In genomic region chr3:40872562-40872961, GRCh38 we compare ENCODE assay signal across 2 cellular contexts.
TF ChIP-seq lines count a peak whose summit lies in the region.

No MANE protein-coding gene starts in this region.

TF ChIP-seq in neural cell, 6 proteins besides CTCF, POLR2A, EP300 and RAD21 (continued from another document):
- TF ChIP-seq, protein P1, sequence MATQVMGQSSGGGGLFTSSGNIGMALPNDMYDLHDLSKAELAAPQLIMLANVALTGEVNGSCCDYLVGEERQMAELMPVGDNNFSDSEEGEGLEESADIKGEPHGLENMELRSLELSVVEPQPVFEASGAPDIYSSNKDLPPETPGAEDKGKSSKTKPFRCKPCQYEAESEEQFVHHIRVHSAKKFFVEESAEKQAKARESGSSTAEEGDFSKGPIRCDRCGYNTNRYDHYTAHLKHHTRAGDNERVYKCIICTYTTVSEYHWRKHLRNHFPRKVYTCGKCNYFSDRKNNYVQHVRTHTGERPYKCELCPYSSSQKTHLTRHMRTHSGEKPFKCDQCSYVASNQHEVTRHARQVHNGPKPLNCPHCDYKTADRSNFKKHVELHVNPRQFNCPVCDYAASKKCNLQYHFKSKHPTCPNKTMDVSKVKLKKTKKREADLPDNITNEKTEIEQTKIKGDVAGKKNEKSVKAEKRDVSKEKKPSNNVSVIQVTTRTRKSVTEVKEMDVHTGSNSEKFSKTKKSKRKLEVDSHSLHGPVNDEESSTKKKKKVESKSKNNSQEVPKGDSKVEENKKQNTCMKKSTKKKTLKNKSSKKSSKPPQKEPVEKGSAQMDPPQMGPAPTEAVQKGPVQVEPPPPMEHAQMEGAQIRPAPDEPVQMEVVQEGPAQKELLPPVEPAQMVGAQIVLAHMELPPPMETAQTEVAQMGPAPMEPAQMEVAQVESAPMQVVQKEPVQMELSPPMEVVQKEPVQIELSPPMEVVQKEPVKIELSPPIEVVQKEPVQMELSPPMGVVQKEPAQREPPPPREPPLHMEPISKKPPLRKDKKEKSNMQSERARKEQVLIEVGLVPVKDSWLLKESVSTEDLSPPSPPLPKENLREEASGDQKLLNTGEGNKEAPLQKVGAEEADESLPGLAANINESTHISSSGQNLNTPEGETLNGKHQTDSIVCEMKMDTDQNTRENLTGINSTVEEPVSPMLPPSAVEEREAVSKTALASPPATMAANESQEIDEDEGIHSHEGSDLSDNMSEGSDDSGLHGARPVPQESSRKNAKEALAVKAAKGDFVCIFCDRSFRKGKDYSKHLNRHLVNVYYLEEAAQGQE (IDR thresholded peaks at IDR 0.05; ENCODE audit: borderline replicate concordance), result no peak
- no peak for TF ChIP-seq EZH2 (IDR thresholded peaks at IDR 0.05; ENCODE audit: borderline replicate concordance, insufficient read depth, low read length, poor library complexity, severe bottlenecking)
- no peak for TF ChIP-seq SMC3 (conservative IDR thresholded peaks at IDR 0.05; ENCODE audit: poor library complexity)
- TF ChIP-seq MXI1 (conservative IDR thresholded peaks at IDR 0.05; ENCODE audit: poor library complexity, severe bottlenecking), result no peak
- peak; percentile 61 for TF ChIP-seq POLR2AphosphoS5 (IDR thresholded peaks at IDR 0.05)
TF ChIP-seq in neural cell: peak in this region for 1.

TF ChIP-seq in GM23338, 12 proteins besides CTCF, POLR2A, EP300 and RAD21 (continued from another document):
- TF ChIP-seq, protein P1 (IDR thresholded peaks at IDR 0.05; ENCODE audit: unreplicated experiment), result no peak
- TF ChIP-seq CREB1 (CRISPR knock-in tag; IDR thresholded peaks at IDR 0.05; ENCODE audit: low read depth) (no peak), EZH2phosphoT487 (IDR thresholded peaks at IDR 0.05; ENCODE audit: unreplicated experiment) (no peak), EZH2 (IDR thresholded peaks at IDR 0.05; ENCODE audit: low read depth, unreplicated experiment) (no peak), JUNB (IDR thresholded peaks at IDR 0.05; ENCODE audit: unreplicated experiment) (no peak), POLR2AphosphoS5 (IDR thresholded peaks at IDR 0.05; ENCODE audit: low read depth) (no peak), NANOG (IDR thresholded peaks at IDR 0.05; ENCODE audit: borderline replicate concordance) (no peak)
- TF ChIP-seq, protein P2, sequence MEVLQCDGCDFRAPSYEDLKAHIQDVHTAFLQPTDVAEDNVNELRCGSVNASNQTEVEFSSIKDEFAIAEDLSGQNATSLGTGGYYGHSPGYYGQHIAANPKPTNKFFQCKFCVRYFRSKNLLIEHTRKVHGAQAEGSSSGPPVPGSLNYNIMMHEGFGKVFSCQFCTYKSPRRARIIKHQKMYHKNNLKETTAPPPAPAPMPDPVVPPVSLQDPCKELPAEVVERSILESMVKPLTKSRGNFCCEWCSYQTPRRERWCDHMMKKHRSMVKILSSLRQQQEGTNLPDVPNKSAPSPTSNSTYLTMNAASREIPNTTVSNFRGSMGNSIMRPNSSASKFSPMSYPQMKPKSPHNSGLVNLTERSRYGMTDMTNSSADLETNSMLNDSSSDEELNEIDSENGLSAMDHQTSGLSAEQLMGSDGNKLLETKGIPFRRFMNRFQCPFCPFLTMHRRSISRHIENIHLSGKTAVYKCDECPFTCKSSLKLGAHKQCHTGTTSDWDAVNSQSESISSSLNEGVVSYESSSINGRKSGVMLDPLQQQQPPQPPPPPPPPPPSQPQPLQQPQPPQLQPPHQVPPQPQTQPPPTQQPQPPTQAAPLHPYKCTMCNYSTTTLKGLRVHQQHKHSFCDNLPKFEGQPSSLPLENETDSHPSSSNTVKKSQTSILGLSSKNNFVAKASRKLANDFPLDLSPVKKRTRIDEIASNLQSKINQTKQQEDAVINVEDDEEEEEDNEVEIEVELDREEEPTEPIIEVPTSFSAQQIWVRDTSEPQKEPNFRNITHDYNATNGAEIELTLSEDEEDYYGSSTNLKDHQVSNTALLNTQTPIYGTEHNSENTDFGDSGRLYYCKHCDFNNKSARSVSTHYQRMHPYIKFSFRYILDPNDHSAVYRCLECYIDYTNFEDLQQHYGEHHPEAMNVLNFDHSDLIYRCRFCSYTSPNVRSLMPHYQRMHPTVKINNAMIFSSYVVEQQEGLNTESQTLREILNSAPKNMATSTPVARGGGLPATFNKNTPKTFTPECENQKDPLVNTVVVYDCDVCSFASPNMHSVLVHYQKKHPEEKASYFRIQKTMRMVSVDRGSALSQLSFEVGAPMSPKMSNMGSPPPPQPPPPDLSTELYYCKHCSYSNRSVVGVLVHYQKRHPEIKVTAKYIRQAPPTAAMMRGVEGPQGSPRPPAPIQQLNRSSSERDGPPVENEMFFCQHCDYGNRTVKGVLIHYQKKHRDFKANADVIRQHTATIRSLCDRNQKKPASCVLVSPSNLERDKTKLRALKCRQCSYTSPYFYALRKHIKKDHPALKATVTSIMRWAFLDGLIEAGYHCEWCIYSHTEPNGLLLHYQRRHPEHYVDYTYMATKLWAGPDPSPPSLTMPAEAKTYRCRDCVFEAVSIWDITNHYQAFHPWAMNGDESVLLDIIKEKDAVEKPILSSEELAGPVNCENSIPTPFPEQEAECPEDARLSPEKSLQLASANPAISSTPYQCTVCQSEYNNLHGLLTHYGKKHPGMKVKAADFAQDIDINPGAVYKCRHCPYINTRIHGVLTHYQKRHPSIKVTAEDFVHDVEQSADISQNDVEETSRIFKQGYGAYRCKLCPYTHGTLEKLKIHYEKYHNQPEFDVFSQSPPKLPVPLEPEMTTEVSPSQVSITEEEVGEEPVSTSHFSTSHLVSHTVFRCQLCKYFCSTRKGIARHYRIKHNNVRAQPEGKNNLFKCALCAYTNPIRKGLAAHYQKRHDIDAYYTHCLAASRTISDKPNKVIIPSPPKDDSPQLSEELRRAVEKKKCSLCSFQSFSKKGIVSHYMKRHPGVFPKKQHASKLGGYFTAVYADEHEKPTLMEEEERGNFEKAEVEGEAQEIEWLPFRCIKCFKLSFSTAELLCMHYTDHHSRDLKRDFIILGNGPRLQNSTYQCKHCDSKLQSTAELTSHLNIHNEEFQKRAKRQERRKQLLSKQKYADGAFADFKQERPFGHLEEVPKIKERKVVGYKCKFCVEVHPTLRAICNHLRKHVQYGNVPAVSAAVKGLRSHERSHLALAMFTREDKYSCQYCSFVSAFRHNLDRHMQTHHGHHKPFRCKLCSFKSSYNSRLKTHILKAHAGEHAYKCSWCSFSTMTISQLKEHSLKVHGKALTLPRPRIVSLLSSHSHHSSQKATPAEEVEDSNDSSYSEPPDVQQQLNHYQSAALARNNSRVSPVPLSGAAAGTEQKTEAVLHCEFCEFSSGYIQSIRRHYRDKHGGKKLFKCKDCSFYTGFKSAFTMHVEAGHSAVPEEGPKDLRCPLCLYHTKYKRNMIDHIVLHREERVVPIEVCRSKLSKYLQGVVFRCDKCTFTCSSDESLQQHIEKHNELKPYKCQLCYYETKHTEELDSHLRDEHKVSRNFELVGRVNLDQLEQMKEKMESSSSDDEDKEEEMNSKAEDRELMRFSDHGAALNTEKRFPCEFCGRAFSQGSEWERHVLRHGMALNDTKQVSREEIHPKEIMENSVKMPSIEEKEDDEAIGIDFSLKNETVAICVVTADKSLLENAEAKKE (CRISPR knock-in tag; IDR thresholded peaks at IDR 0.05), result no peak
- TF ChIP-seq, protein P3, sequence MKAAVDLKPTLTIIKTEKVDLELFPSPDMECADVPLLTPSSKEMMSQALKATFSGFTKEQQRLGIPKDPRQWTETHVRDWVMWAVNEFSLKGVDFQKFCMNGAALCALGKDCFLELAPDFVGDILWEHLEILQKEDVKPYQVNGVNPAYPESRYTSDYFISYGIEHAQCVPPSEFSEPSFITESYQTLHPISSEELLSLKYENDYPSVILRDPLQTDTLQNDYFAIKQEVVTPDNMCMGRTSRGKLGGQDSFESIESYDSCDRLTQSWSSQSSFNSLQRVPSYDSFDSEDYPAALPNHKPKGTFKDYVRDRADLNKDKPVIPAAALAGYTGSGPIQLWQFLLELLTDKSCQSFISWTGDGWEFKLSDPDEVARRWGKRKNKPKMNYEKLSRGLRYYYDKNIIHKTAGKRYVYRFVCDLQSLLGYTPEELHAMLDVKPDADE (IDR thresholded peaks at IDR 0.05), result no peak
